In genomic region chr2:200788129-200788718, GRCh38 we compare ENCODE assay signal across 1 cellular context.
TF ChIP-seq lines count a peak whose summit lies in the region.

No MANE protein-coding gene starts in this region.

TF ChIP-seq in H1, 55 proteins besides CTCF, POLR2A, EP300 and RAD21 (continued from another document):
- TF ChIP-seq TCF12 (IDR thresholded peaks at IDR 0.05; ENCODE audit: low read depth, low read length) (no peak), SIX5 (IDR thresholded peaks at IDR 0.05; ENCODE audit: low read depth, low read length) (no peak), RXRA (IDR thresholded peaks at IDR 0.05; ENCODE audit: insufficient read depth, low read depth, low read length) (no peak), JUN (IDR thresholded peaks at IDR 0.05; ENCODE audit: low read depth, low read length) (no peak), MAX (IDR thresholded peaks at IDR 0.05) (no peak), CHD2 (IDR thresholded peaks at IDR 0.05; ENCODE audit: low read length) (no peak), TAF7 (optimal IDR thresholded peaks at IDR 0.05; ENCODE audit: borderline replicate concordance, low read depth, low read length) (no peak), EGR1 (IDR thresholded peaks at IDR 0.05; ENCODE audit: borderline replicate concordance, low read depth, low read length) (no peak), USF2 (IDR thresholded peaks at IDR 0.05; ENCODE audit: low read length) (no peak), RNF2 (IDR thresholded peaks at IDR 0.05; ENCODE audit: borderline replicate concordance, low read depth, low read length, missing control alignments, poor library complexity, severe bottlenecking) (no peak)
